In genomic region chr3:18669374-18669773, GRCh38 we compare ENCODE assay signal across 21 cellular contexts.
"Had no signal": no experiment of that assay in that cellular context is flagged by ENCODE, and none has a peak within 500 bp of the region (broad histone marks: within the 10 kb centered on the region; RNA-seq: fewer than 3 reads in every experiment).

No MANE protein-coding gene starts in this region.

- H3K27ac ChIP-seq: cardiac muscle cell, gastrocnemius medialis, heart left ventricle, SJCRH30, testis, VCaP had no signal

- ATAC-seq: esophagus mucosa, gastrocnemius medialis, heart left ventricle, left lobe of liver, sciatic nerve, T-helper 17 cell had no signal

- H3K27me3 ChIP-seq: cardiac muscle cell, gastrocnemius medialis, heart left ventricle, SJCRH30, testis had no signal

- H3K9me3 Mint-ChIP-seq: dendritic cell treated with granulocyte-macrophage colony-stimulating factor and Interleukin-4, amounts not matched to agents 40 ng/mL and 50 ng/mL, for 4 days; nephron progenitor cell had no signal

- H3K36me3 Mint-ChIP-seq: activated naive CD8-positive, alpha-beta T cell; mesothelial cell of epicardium; type B pancreatic cell had no signal

- H3K27ac Mint-ChIP-seq: activated naive CD8-positive, alpha-beta T cell; dendritic cell treated with granulocyte-macrophage colony-stimulating factor and Interleukin-4, amounts not matched to agents 40 ng/mL and 50 ng/mL, for 4 days; mesothelial cell of epicardium; nephron progenitor cell; T-helper 17 cell; type B pancreatic cell had no signal

- H3K4me1 ChIP-seq: gastrocnemius medialis, heart left ventricle, SJCRH30, testis had no signal

- H3K4me2 ChIP-seq: smooth muscle cell had no signal

- H3K4me1 Mint-ChIP-seq: nephron progenitor cell had no signal

- H3K27me3 Mint-ChIP-seq: activated naive CD8-positive, alpha-beta T cell; dendritic cell treated with granulocyte-macrophage colony-stimulating factor and Interleukin-4, amounts not matched to agents 40 ng/mL and 50 ng/mL, for 4 days; T-helper 17 cell; type B pancreatic cell had no signal

- H3K4me3 ChIP-seq: cardiac muscle cell, gastrocnemius medialis, heart left ventricle, lung, SJCRH30, smooth muscle cell, testis had no signal

- H3K4me3 Mint-ChIP-seq: activated naive CD8-positive, alpha-beta T cell; dendritic cell treated with granulocyte-macrophage colony-stimulating factor and Interleukin-4, amounts not matched to agents 40 ng/mL and 50 ng/mL, for 4 days; mesothelial cell of epicardium; nephron progenitor cell; T-helper 17 cell; type B pancreatic cell had no signal

- DNase-seq: amygdala; effector CD8-positive, alpha-beta T cell; gastrocnemius medialis; heart left ventricle; kidney; nephron progenitor cell; nucleus accumbens; SJCRH30; T-helper 17 cell; testis had no signal

- H3K9me3 ChIP-seq: gastrocnemius medialis, SJCRH30, testis had no signal

- H3K36me3 ChIP-seq: cardiac muscle cell, gastrocnemius medialis, heart left ventricle, SJCRH30 had no signal
